1 cellular context compared by ENCODE assay signal in genomic region chr1:235923466-235924008, GRCh38.
TF ChIP-seq lines count a peak whose summit lies in the region.

No MANE protein-coding gene starts in this region.

TF ChIP-seq in GM12878, 131 proteins besides CTCF, POLR2A, EP300 and RAD21 (continued from another document):
- TF ChIP-seq RELB (IDR thresholded peaks at IDR 0.05; ENCODE audit: low read depth) (peak; percentile 63), ATF7 (IDR thresholded peaks at IDR 0.05; ENCODE audit: low read depth) (peak; percentile 25; the same call in 1 of the 2 replicates), ZBTB4 (CRISPR knock-in tag; IDR thresholded peaks at IDR 0.05) (no peak), RCOR1 (conservative IDR thresholded peaks at IDR 0.05; ENCODE audit: low read depth, low read length) (no peak), IKZF2 (IDR thresholded peaks at IDR 0.05) (peak; percentile 62 to 80), NR2F1 (conservative IDR thresholded peaks at IDR 0.05) (peak; percentile 83), MEF2A (IDR thresholded peaks at IDR 0.05; ENCODE audit: insufficient read depth, low read depth, low read length) (peak; percentile 69; the same call in 1 of the 2 replicates), ZNF687 (IDR thresholded peaks at IDR 0.05) (no peak), IKZF1 (conservative IDR thresholded peaks at IDR 0.05) (peak; percentile 64)
